Comparison of ENCODE assay signal across 11 cellular contexts in genomic region chr17:64061157-64061898, GRCh38. TPM values are rescaled to one million over a fixed set of nuclear protein-coding genes. Genes with fewer than 3 reads are reported as not detected.
DNase-seq lines count a peak whose midpoint lies in the region; ATAC-seq and TF ChIP-seq lines count a peak whose summit lies in the region.
"Had no signal": no experiment of that assay in that cellular context is flagged by ENCODE, and none has a peak within 500 bp of the region (broad histone marks: within the 10 kb centered on the region; RNA-seq: fewer than 3 reads in every experiment).

No MANE protein-coding gene starts in this region.

- H3K9me3 ChIP-seq in HAP-1 = no peaks in the 10 kb centered on the region

- H3K9me3 Mint-ChIP-seq in activated CD4-positive, alpha-beta T cell treated with anti-CD3 and anti-CD28 coated beads for 36 hours (ENCODE audit: low read depth) = no peaks in the 10 kb centered on the region
- peaks cover 4% of the 10 kb centered on the region for H3K9me3 Mint-ChIP-seq in activated T-helper 17 cell treated with anti-CD3 and anti-CD28 coated beads, Interleukin-2, amount 50 U/mL, for 72 hours
- no peaks in the 10 kb centered on the region for H3K9me3 Mint-ChIP-seq in osteocyte (ENCODE audit: unreplicated experiment)

- peak overlapping the region; percentile 77 for H3K27ac Mint-ChIP-seq in activated CD4-positive, alpha-beta T cell treated with anti-CD3 and anti-CD28 coated beads for 36 hours
- H3K27ac Mint-ChIP-seq in activated T-helper 17 cell treated with anti-CD3 and anti-CD28 coated beads, Interleukin-2, amount 50 U/mL, for 72 hours = peak overlapping the region; percentile 93
- H3K27ac Mint-ChIP-seq in osteocyte (ENCODE audit: unreplicated experiment) = no peak overlapping the region

- H3K4me3 Mint-ChIP-seq in activated CD4-positive, alpha-beta T cell treated with anti-CD3 and anti-CD28 coated beads for 36 hours = no peak overlapping the region
- H3K4me3 Mint-ChIP-seq in activated T-helper 17 cell treated with anti-CD3 and anti-CD28 coated beads, Interleukin-2, amount 50 U/mL, for 72 hours = peak overlapping the region; percentile 85
- H3K4me3 Mint-ChIP-seq in osteocyte (ENCODE audit: unreplicated experiment) = no peak overlapping the region

- peaks cover 63% of the 10 kb centered on the region for H3K36me3 Mint-ChIP-seq in activated CD4-positive, alpha-beta T cell treated with anti-CD3 and anti-CD28 coated beads for 36 hours (ENCODE audit: low read depth)
- H3K36me3 Mint-ChIP-seq in activated T-helper 17 cell treated with anti-CD3 and anti-CD28 coated beads, Interleukin-2, amount 50 U/mL, for 72 hours (ENCODE audit: low read depth) = peaks cover 99% of the 10 kb centered on the region
- peaks cover 38% of the 10 kb centered on the region for H3K36me3 Mint-ChIP-seq in osteocyte (ENCODE audit: unreplicated experiment)

- no peaks in the 10 kb centered on the region for H3K4me1 ChIP-seq in HAP-1

- no peak for TF ChIP-seq CTCF in osteocyte (IDR thresholded peaks at IDR 0.05)

- intact Hi-C loops in activated CD4-positive, alpha-beta T cell treated with anti-CD3 and anti-CD28 coated beads for 36 hours (cut with DNase I, micrococcal nuclease) = loop anchor here in 1 of 2 experiments (1.0 to 2.0 kb wide), 3 partner anchors 37 to 69 kb away; partner anchors contain the start of genes ERN1 and ICAM2

- H3K4me1 Mint-ChIP-seq in activated CD4-positive, alpha-beta T cell treated with anti-CD3 and anti-CD28 coated beads for 36 hours = peaks cover 75% of the 10 kb centered on the region
- peaks cover 67% of the 10 kb centered on the region for H3K4me1 Mint-ChIP-seq in activated T-helper 17 cell treated with anti-CD3 and anti-CD28 coated beads, Interleukin-2, amount 50 U/mL, for 72 hours
- H3K4me1 Mint-ChIP-seq in osteocyte (ENCODE audit: unreplicated experiment) = no peaks in the 10 kb centered on the region

- peak; percentile 78 for ATAC-seq in activated CD4-positive, alpha-beta T cell treated with anti-CD3 and anti-CD28 coated beads for 36 hours
- ATAC-seq in HG02973 (IDR thresholded peaks at IDR 0.05; ENCODE audit: unreplicated experiment) = peak; percentile 64
- peak; percentile 76 for ATAC-seq in activated T-helper 17 cell treated with anti-CD3 and anti-CD28 coated beads, Interleukin-2, amount 50 U/mL, for 72 hours (replicated peaks)

- no peaks in the 10 kb centered on the region for H3K27me3 ChIP-seq in HAP-1 (ENCODE audit: low read depth)

- no peaks in the 10 kb centered on the region; the same call in 1 of the 2 replicates for H3K36me3 ChIP-seq in HAP-1 (replicated peaks)

- no peak overlapping the region for H3K4me3 ChIP-seq in HAP-1

- peak; percentile 62 for DNase-seq in activated CD4-positive, alpha-beta T cell treated with anti-CD3 and anti-CD28 coated beads for 36 hours
- DNase-seq in activated CD4-positive, alpha-beta T cell treated with anti-CD3 and anti-CD28 coated beads for 1 hour = no peak
- DNase-seq in pulmonary artery endothelial cell (ENCODE audit: low read depth, low spot score) = peak; percentile 71
- no peak for DNase-seq in HAP-1 (ENCODE audit: low spot score in 2 of 2)
- no peak for DNase-seq in osteocyte (ENCODE audit: extremely low spot score, unreplicated experiment)
- DNase-seq in NCI-H187 (lab: John Stamatoyannopoulos, UW) = no peak
- DNase-seq: KBM-7, retina, SIG-M5 had no signal

- CTCF ChIA-PET in activated CD4-positive, alpha-beta T cell treated with anti-CD3 and anti-CD28 coated beads for 36 hours (lab: Charles Lee) = interaction anchor here (0.7 to 10.6 kb wide), 11 partner anchors 8 to 221 kb away, joined by 3 to 172 read pairs (median 4); partner anchors contain the start of gene ERN1

- in situ Hi-C loops in HAP-1 (cut with MboI; ENCODE audit: low sequenced_read_pairs) = no loop called here

- no peaks in the 10 kb centered on the region for H3K27me3 Mint-ChIP-seq in activated CD4-positive, alpha-beta T cell treated with anti-CD3 and anti-CD28 coated beads for 36 hours
- H3K27me3 Mint-ChIP-seq in activated T-helper 17 cell treated with anti-CD3 and anti-CD28 coated beads, Interleukin-2, amount 50 U/mL, for 72 hours = no peaks in the 10 kb centered on the region
- no peaks in the 10 kb centered on the region for H3K27me3 Mint-ChIP-seq in osteocyte (ENCODE audit: unreplicated experiment)

- POLR2A ChIA-PET in activated CD4-positive, alpha-beta T cell treated with anti-CD3 and anti-CD28 coated beads for 36 hours (lab: Charles Lee) = interaction anchor here (0.6 to 1.4 kb wide), 6 partner anchors 33 to 195 kb away, joined by 3 to 6 read pairs (median 3); partner anchors contain the start of gene ICAM2

RNA-seq across cellular contexts. Expression of gene ICAM2, which starts 40.9 kb away (rescaled TPM):
- 10 to 100 TPM; 46.6 to 49.0 TPM for total RNA-seq in activated CD4-positive, alpha-beta T cell treated with anti-CD3 and anti-CD28 coated beads for 36 hours
- total RNA-seq in activated T-helper 17 cell treated with anti-CD3 and anti-CD28 coated beads, Interleukin-2, amount 50 U/mL, for 72 hours = 10 to 100 TPM; 43.0 to 54.9 TPM
- total RNA-seq in pulmonary artery endothelial cell (668 and 680 TPM in 2 replicates), osteocyte (not detected in 2 replicates)

Comparison
In these comparisons a context has a peak if more than half of its experiments do, and no peak if none do; other contexts are left out.
1. DNase-seq: peak in activated CD4-positive, alpha-beta T cell treated with anti-CD3 and anti-CD28 coated beads for 36 hours (single experiment) and pulmonary artery endothelial cell (single experiment); none in activated CD4-positive, alpha-beta T cell treated with anti-CD3 and anti-CD28 coated beads for 1 hour (single experiment), HAP-1 (0 of 2), osteocyte (single experiment) and NCI-H187 (0 of 2).
2. RNA of gene ICAM2, which starts 40.9 kb away (total RNA-seq): 668 to 680 TPM in pulmonary artery endothelial cell, 43.0 to 54.9 TPM in activated T-helper 17 cell treated with anti-CD3 and anti-CD28 coated beads, Interleukin-2, amount 50 U/mL, for 72 hours and 46.6 to 49.0 TPM in activated CD4-positive, alpha-beta T cell treated with anti-CD3 and anti-CD28 coated beads for 36 hours; not detected in osteocyte; every median in the first group is over 10 times any median in the second.
3. Peak in every context shown above with its lines, with median percentiles within 50 percentile points of each other: ATAC-seq.